Comparison of ENCODE assay signal across 15 cellular contexts in the genomic region with DNA sequence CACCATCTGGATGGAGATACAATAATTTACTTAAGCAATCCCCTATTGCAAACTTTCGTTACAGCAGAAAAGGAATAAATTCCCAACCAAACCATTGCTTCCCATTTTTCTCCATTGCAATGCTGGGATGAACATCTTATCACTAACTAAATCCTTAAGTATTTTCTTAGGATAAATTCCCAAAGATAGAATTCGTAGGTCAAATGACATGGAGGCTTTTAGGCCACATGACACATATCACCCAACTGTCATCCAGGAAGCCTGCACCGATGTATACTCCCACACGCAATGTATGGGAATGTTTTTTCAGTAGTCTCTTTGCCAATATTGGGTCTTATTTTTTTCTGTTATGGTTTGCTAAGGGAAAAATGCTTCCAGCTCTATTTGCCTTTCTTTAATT. TPM values are rescaled to one million over a fixed set of nuclear protein-coding genes. Genes with fewer than 3 reads are reported as not detected.
DNase-seq lines count a peak whose midpoint lies in the region; ATAC-seq and TF ChIP-seq lines count a peak whose summit lies in the region.
"Had no signal": no experiment of that assay in that cellular context is flagged by ENCODE, and none has a peak within 500 bp of the region (broad histone marks: within the 10 kb centered on the region; RNA-seq: fewer than 3 reads in every experiment).

No MANE protein-coding gene starts in this region.

- no peak overlapping the region for H4K91ac ChIP-seq in mesenchymal stem cell (ENCODE audit: low read length)

- no peak overlapping the region for H2BK15ac ChIP-seq in mesenchymal stem cell (ENCODE audit: low read depth, poor library complexity, severe bottlenecking)

- peak overlapping the region; percentile 76 to 78 for H3K4me3 Mint-ChIP-seq in activated T-cell treated with anti-CD3 and anti-CD28 coated beads, Interleukin-2, amount 50 U/mL, for 72 hours

- H2BK5ac ChIP-seq in mesenchymal stem cell (ENCODE audit: low read depth, low read length, poor library complexity, severe bottlenecking): no peak overlapping the region

- H4K8ac ChIP-seq in mesenchymal stem cell (ENCODE audit: low read length): no peak overlapping the region

- H2AK5ac ChIP-seq in mesenchymal stem cell (ENCODE audit: low read length, severe bottlenecking): no peak overlapping the region

- no peak for TF ChIP-seq POLR2A in stomach (IDR thresholded peaks at IDR 0.05)

- H3K27me3 ChIP-seq in adipocyte (replicated peaks; ENCODE audit: control insufficient read depth, insufficient read depth, low read length) (no peaks in the 10 kb centered on the region), mesenchymal stem cell (ENCODE audit: control insufficient read depth in 1 of 2, insufficient read depth in 1 of 2, low read length in 2 of 2) (no peaks in the 10 kb centered on the region), stomach (no peaks in the 10 kb centered on the region)
- H3K27me3 ChIP-seq: cardiac muscle cell had no signal

- H3K4me1 Mint-ChIP-seq in activated T-cell treated with anti-CD3 and anti-CD28 coated beads, Interleukin-2, amount 50 U/mL, for 72 hours (ENCODE audit: low read depth): peaks cover 35% of the 10 kb centered on the region

- TF ChIP-seq EP300 in stomach (IDR thresholded peaks at IDR 0.05): no peak

- H3K14ac ChIP-seq in mesenchymal stem cell (ENCODE audit: low read length in 2 of 2): no peak overlapping the region

- no peaks in the 10 kb centered on the region for H3K9me3 Mint-ChIP-seq in activated T-cell treated with anti-CD3 and anti-CD28 coated beads, Interleukin-2, amount 50 U/mL, for 72 hours

- no peak overlapping the region for H2AFZ ChIP-seq in mesenchymal stem cell (ENCODE audit: low read depth, low read length)

- no peak overlapping the region for H2BK12ac ChIP-seq in mesenchymal stem cell (ENCODE audit: low read length in 2 of 2)

- H3K79me1 ChIP-seq in mesenchymal stem cell (replicated peaks; ENCODE audit: low read length, poor library complexity, severe bottlenecking): no peaks in the 10 kb centered on the region

- DNase-seq in activated T-cell treated with anti-CD3 and anti-CD28 coated beads, Interleukin-2, amount 50 U/mL, for 72 hours: no peak
- DNase-seq in activated T-cell treated with anti-CD3 and anti-CD28 coated beads for 4 hours (no peak), adipocyte (ENCODE audit: low read depth) (peak; percentile 17), mesenchymal stem cell (peak; percentile 41), stomach (no peak), NOMO-1 treated with dmso at 0.1 percent for 144 hours (lab: John Stamatoyannopoulos, UW; ENCODE audit: unreplicated experiment) (no peak), GM13977 (ENCODE audit: low spot score) (no peak)
- DNase-seq: activated CD8-positive, alpha-beta memory T cell treated with anti-CD3 and anti-CD28 coated beads, Interleukin-2, amount 50 U/mL, for 4 hours; activated naive CD4-positive, alpha-beta T cell treated with anti-CD3 and anti-CD28 coated beads, Interleukin-2, amount 50 U/mL, for 16 hours; COR-L47; GF-D8; midbrain; NCI-H524 had no signal

- peaks cover 40% of the 10 kb centered on the region for H3K36me3 ChIP-seq in adipocyte (ENCODE audit: control insufficient read depth, insufficient read depth, low read length, severe bottlenecking)
- peaks cover 39 to 50% of the 10 kb centered on the region in 2 experiments for H3K36me3 ChIP-seq in mesenchymal stem cell (ENCODE audit: control insufficient read depth in 1 of 2, insufficient read depth in 2 of 2, low read depth in 1 of 2, low read length in 2 of 2)
- H3K36me3 ChIP-seq in stomach: peaks cover 18 to 38% (median 30%) of the 10 kb centered on the region in 4 donors
- H3K36me3 ChIP-seq: cardiac muscle cell had no signal

- peaks cover 37% of the 10 kb centered on the region for H3K27me3 Mint-ChIP-seq in activated T-cell treated with anti-CD3 and anti-CD28 coated beads, Interleukin-2, amount 50 U/mL, for 72 hours (ENCODE audit: low read depth)

- H3K4me3 ChIP-seq in adipocyte (ENCODE audit: low read length) (peak overlapping the region; percentile 97), mesenchymal stem cell (ENCODE audit: insufficient read depth in 1 of 2, low read depth in 1 of 2, low read length in 2 of 2) (peak overlapping the region in 1 of 2 experiments; percentile 92), stomach (no peak overlapping the region)
- H3K4me3 ChIP-seq: cardiac muscle cell had no signal

- H3K4ac ChIP-seq in mesenchymal stem cell (ENCODE audit: low read depth in 1 of 2, low read length in 2 of 2): no peak overlapping the region

- no peak for ATAC-seq in activated T-cell treated with anti-CD3 and anti-CD28 coated beads, Interleukin-2, amount 50 U/mL, for 72 hours (replicated peaks in 1 of 2)
- no peak for ATAC-seq in HG02852 (IDR thresholded peaks at IDR 0.05; ENCODE audit: unreplicated experiment)

- H3K23ac ChIP-seq in mesenchymal stem cell (ENCODE audit: low read length in 2 of 2): no peak overlapping the region

- TF ChIP-seq CTCF in stomach (IDR thresholded peaks at IDR 0.05) (no peak), GM13977 (IDR thresholded peaks at IDR 0.05; ENCODE audit: extremely low read depth, insufficient read depth, missing control alignments) (no peak)

- H3K9me3 ChIP-seq in adipocyte (ENCODE audit: control insufficient read depth, low read length) (no peaks in the 10 kb centered on the region), mesenchymal stem cell (ENCODE audit: control insufficient read depth, low read length) (no peaks in the 10 kb centered on the region), stomach (no peaks in the 10 kb centered on the region)

- no peak overlapping the region for H3K4me2 ChIP-seq in mesenchymal stem cell (ENCODE audit: low read length, poor library complexity, severe bottlenecking)

- no peak overlapping the region for H2BK120ac ChIP-seq in mesenchymal stem cell (ENCODE audit: low read depth, low read length)

- H3K4me1 ChIP-seq in adipocyte (ENCODE audit: control insufficient read depth, insufficient read depth, low read length): peaks cover 36% of the 10 kb centered on the region
- peaks cover 37% of the 10 kb centered on the region for H3K4me1 ChIP-seq in mesenchymal stem cell (ENCODE audit: control insufficient read depth, insufficient read depth, low read depth, low read length)
- H3K4me1 ChIP-seq in stomach: peaks cover 37 to 70% (median 53%) of the 10 kb centered on the region in 4 donors

- H3K27ac ChIP-seq in mesenchymal stem cell (ENCODE audit: low read length, poor library complexity, severe bottlenecking) (no peak overlapping the region), stomach (peak overlapping the region in 3 of 5 donors; percentile 83 to 100 (median 86))
- H3K27ac ChIP-seq: cardiac muscle cell had no signal

- H3K27ac Mint-ChIP-seq in activated T-cell treated with anti-CD3 and anti-CD28 coated beads, Interleukin-2, amount 50 U/mL, for 72 hours: peak overlapping the region; percentile 75

- H3K18ac ChIP-seq in mesenchymal stem cell (ENCODE audit: low read depth in 1 of 2, low read length in 2 of 2): no peak overlapping the region

- intact Hi-C loops in stomach (cut with DNase I; ENCODE audit: low total_unique reads): no loop called here

- in situ Hi-C loops in GM13977 (cut with MboI; ENCODE audit: low pct_unique_long_range_greater_than_20kb, low sequenced_read_pairs, unreplicated experiment): loop anchor here (25.0 kb wide), 1 partner anchor 325 kb away; the partner anchor contains the start of genes DPH1, OVCA2 and RTN4RL1

- peaks cover 0 to 4% of the 10 kb centered on the region in 2 donors for H3K36me3 Mint-ChIP-seq in activated T-cell treated with anti-CD3 and anti-CD28 coated beads, Interleukin-2, amount 50 U/mL, for 72 hours (ENCODE audit: insufficient read depth in 2 of 2)

- 95% methylated on average over 2 of the region's 4 CpGs for WGBS in mesenchymal stem cell
- 68 to 81% (median 75%) methylated on average over 4 of the region's 4 CpGs for WGBS in stomach, 5 donors

- H3K9ac ChIP-seq in adipocyte (ENCODE audit: low read length) (peak overlapping the region; percentile 99), mesenchymal stem cell (ENCODE audit: low read length) (peak overlapping the region; percentile 93)

RNA-seq across cellular contexts. Expression of gene TLCD2, which starts 1.6 kb away (rescaled TPM):
- total RNA-seq in activated T-cell treated with anti-CD3 and anti-CD28 coated beads, Interleukin-2, amount 50 U/mL, for 72 hours: 1 to 10 TPM in 1 of 2 donors, under 1 TPM in 1; 0.70 to 1.8 TPM
- polyA plus RNA-seq in mesenchymal stem cell (2013, experiment 1 of 2): 5.7 TPM
- polyA plus RNA-seq in mesenchymal stem cell (2013, experiment 2 of 2): 5.4 TPM
- total RNA-seq in stomach: 1 to 10 TPM; 4.5 to 9.6 (median 8.1) TPM
- polyA plus RNA-seq in stomach: 1 to 10 TPM; 2.8 to 3.7 (median 3.1) TPM

RNA-seq across cellular contexts. Expression of gene WDR81, which starts 12.7 kb away (rescaled TPM):
- total RNA-seq in activated T-cell treated with anti-CD3 and anti-CD28 coated beads, Interleukin-2, amount 50 U/mL, for 72 hours: 10 to 100 TPM in 1 of 2 donors, 1 to 10 TPM in 1; 9.4 to 11.2 TPM
- polyA plus RNA-seq in mesenchymal stem cell (2013, experiment 1 of 2): 15.3 TPM
- polyA plus RNA-seq in mesenchymal stem cell (2013, experiment 2 of 2): 15.6 TPM
- 10 to 100 TPM; 13.4 to 56.5 (median 14.0) TPM for total RNA-seq in stomach
- 10 to 100 TPM in 2 of 3 donors, 1 to 10 TPM in 1; 9.3 to 10.6 (median 10.2) TPM for polyA plus RNA-seq in stomach

RNA-seq across cellular contexts. Expression of gene PRPF8, which starts 27.1 kb away (rescaled TPM):
- 100 to 1,000 TPM; 332 to 390 TPM for total RNA-seq in activated T-cell treated with anti-CD3 and anti-CD28 coated beads, Interleukin-2, amount 50 U/mL, for 72 hours
- 89.1 TPM for polyA plus RNA-seq in mesenchymal stem cell (2013, experiment 1 of 2)
- polyA plus RNA-seq in mesenchymal stem cell (2013, experiment 2 of 2): 80.8 TPM
- total RNA-seq in stomach: 100 to 1,000 TPM; 126 to 252 (median 201) TPM
- 10 to 100 TPM; 33.6 to 83.4 (median 38.4) TPM for polyA plus RNA-seq in stomach

RNA-seq across cellular contexts. Expression of gene SERPINF2, which starts 30.9 kb away (rescaled TPM):
- 1 to 10 TPM in 1 of 2 donors, under 1 TPM in 1; 0.89 to 1.6 TPM for total RNA-seq in activated T-cell treated with anti-CD3 and anti-CD28 coated beads, Interleukin-2, amount 50 U/mL, for 72 hours
- 0.03 TPM for polyA plus RNA-seq in mesenchymal stem cell (2013, experiment 1 of 2)
- polyA plus RNA-seq in mesenchymal stem cell (2013, experiment 2 of 2): 0.01 TPM
- total RNA-seq in stomach: 1 to 10 TPM in 2 of 5 donors, under 1 TPM in 3; 0.45 to 4.1 (median 0.87) TPM
- polyA plus RNA-seq in stomach: 1 to 10 TPM in 2 of 3 donors, under 1 TPM in 1; 0.92 to 5.2 (median 1.9) TPM
- polyA plus RNA-seq: cardiac muscle cell had no signal

RNA-seq across cellular contexts. Expression of gene SERPINF1, which starts 50.1 kb away (rescaled TPM):
- total RNA-seq in activated T-cell treated with anti-CD3 and anti-CD28 coated beads, Interleukin-2, amount 50 U/mL, for 72 hours: 1 to 10 TPM in 1 of 2 donors, not detected in 1; 2.2 TPM
- polyA plus RNA-seq in mesenchymal stem cell (2013, experiment 1 of 2): 83.0 TPM
- 81.2 TPM for polyA plus RNA-seq in mesenchymal stem cell (2013, experiment 2 of 2)
- total RNA-seq in stomach: 100 to 1,000 TPM in 4 of 5 donors, 10 to 100 TPM in 1; 72.4 to 334 (median 186) TPM
- 100 to 1,000 TPM in 1 of 3 donors, 10 to 100 TPM in 2; 45.5 to 126 (median 68.9) TPM for polyA plus RNA-seq in stomach

Comparison
In these comparisons a context has a peak if more than half of its experiments do, and no peak if none do; other contexts are left out.
1. DNase-seq: peak in adipocyte (single experiment) and mesenchymal stem cell (single experiment); none in activated T-cell treated with anti-CD3 and anti-CD28 coated beads, Interleukin-2, amount 50 U/mL, for 72 hours (0 of 2), activated T-cell treated with anti-CD3 and anti-CD28 coated beads for 4 hours (single experiment), stomach (single experiment), NOMO-1 treated with dmso at 0.1 percent for 144 hours (single experiment) and GM13977 (single experiment).